In the genomic region with DNA sequence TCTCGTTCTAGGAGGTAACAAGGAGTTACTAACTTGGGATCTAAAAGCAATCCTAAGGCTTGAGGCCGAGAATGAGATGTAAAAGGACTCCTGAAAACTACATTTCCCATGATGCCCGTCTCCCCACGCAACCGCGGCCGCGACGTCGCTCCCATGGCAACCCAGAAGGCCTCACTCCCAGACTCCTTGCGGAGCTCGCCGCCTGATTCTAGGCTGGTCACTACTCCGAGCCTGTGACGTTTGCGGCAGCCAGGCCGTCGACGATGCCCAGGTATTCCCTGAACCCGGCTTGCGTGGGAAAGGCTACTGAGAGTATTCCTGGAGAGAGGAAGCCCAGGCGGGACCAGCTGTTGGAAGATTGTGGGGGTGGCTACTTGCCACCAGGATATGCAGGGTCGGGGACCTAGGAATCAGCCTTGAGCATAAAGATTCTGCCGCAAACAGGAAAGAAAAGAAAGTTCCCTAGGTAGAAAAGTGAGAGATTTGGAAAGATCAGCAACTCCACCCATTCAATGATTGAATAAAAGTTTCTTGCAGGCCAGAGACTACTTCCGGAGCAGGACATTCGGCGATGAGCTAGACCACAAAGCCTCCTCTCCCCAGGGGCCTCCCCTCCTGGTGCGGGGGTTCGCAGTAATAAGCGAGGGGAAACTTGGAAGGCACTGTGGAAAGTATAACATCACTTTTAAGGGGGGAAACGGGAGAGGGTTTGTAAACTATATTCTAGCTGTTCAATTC, we compare ENCODE assay signal across 1 cellular context.
TF ChIP-seq lines count a peak whose summit lies in the region.

A gene (plus strand): TSS at position 164 of the 738 bp plus-strand sequence. CDS start 100 bp downstream, at position 264.

TF ChIP-seq in HepG2, 621 proteins besides CTCF, POLR2A, EP300 and RAD21 (continued from another document and continues in another):
- TF ChIP-seq, protein P1, sequence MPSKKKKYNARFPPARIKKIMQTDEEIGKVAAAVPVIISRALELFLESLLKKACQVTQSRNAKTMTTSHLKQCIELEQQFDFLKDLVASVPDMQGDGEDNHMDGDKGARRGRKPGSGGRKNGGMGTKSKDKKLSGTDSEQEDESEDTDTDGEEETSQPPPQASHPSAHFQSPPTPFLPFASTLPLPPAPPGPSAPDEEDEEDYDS (CRISPR knock-in tag; IDR thresholded peaks at IDR 0.05): peak; percentile 47
- peak; percentile 90 for TF ChIP-seq SPEN (CRISPR knock-in tag; IDR thresholded peaks at IDR 0.05; ENCODE audit: low read depth)
- TF ChIP-seq HOXA3 (CRISPR knock-in tag; IDR thresholded peaks at IDR 0.05): peak; percentile 87
- no peak for TF ChIP-seq MAFK (conservative IDR thresholded peaks at IDR 0.05 in 1 of 2, IDR thresholded peaks at IDR 0.05 in 1 of 2; ENCODE audit: low read length in 2 of 2)
- TF ChIP-seq ZNF557 (CRISPR knock-in tag; IDR thresholded peaks at IDR 0.05): no peak
- TF ChIP-seq ZNF878 (CRISPR knock-in tag; IDR thresholded peaks at IDR 0.05): no peak
- TF ChIP-seq, protein P2, sequence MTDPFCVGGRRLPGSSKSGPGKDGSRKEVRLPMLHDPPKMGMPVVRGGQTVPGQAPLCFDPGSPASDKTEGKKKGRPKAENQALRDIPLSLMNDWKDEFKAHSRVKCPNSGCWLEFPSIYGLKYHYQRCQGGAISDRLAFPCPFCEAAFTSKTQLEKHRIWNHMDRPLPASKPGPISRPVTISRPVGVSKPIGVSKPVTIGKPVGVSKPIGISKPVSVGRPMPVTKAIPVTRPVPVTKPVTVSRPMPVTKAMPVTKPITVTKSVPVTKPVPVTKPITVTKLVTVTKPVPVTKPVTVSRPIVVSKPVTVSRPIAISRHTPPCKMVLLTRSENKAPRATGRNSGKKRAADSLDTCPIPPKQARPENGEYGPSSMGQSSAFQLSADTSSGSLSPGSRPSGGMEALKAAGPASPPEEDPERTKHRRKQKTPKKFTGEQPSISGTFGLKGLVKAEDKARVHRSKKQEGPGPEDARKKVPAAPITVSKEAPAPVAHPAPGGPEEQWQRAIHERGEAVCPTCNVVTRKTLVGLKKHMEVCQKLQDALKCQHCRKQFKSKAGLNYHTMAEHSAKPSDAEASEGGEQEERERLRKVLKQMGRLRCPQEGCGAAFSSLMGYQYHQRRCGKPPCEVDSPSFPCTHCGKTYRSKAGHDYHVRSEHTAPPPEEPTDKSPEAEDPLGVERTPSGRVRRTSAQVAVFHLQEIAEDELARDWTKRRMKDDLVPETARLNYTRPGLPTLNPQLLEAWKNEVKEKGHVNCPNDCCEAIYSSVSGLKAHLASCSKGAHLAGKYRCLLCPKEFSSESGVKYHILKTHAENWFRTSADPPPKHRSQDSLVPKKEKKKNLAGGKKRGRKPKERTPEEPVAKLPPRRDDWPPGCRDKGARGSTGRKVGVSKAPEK (CRISPR knock-in tag; IDR thresholded peaks at IDR 0.05; ENCODE audit: borderline replicate concordance): 0 out of 2 replicates have a peak, but pooled peaks have one; percentile 45
- no peak for TF ChIP-seq PHB2 (IDR thresholded peaks at IDR 0.05; ENCODE audit: partially characterized antibody)
- TF ChIP-seq, protein P3, sequence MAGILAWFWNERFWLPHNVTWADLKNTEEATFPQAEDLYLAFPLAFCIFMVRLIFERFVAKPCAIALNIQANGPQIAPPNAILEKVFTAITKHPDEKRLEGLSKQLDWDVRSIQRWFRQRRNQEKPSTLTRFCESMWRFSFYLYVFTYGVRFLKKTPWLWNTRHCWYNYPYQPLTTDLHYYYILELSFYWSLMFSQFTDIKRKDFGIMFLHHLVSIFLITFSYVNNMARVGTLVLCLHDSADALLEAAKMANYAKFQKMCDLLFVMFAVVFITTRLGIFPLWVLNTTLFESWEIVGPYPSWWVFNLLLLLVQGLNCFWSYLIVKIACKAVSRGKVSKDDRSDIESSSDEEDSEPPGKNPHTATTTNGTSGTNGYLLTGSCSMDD (CRISPR knock-in tag; IDR thresholded peaks at IDR 0.05): no peak
- 0 out of 2 replicates have a peak, but pooled peaks have one; percentile 25 for TF ChIP-seq JUND (CRISPR knock-in tag; IDR thresholded peaks at IDR 0.05)
- TF ChIP-seq ZNF501 (CRISPR knock-in tag; IDR thresholded peaks at IDR 0.05): peak; percentile 81
- no peak for TF ChIP-seq ZBTB3 (CRISPR knock-in tag; IDR thresholded peaks at IDR 0.05; ENCODE audit: borderline replicate concordance, low read depth)
- no peak for TF ChIP-seq CEBPB (IDR thresholded peaks at IDR 0.05; ENCODE audit: borderline replicate concordance, low read depth, low read length)
- TF ChIP-seq, protein P4, sequence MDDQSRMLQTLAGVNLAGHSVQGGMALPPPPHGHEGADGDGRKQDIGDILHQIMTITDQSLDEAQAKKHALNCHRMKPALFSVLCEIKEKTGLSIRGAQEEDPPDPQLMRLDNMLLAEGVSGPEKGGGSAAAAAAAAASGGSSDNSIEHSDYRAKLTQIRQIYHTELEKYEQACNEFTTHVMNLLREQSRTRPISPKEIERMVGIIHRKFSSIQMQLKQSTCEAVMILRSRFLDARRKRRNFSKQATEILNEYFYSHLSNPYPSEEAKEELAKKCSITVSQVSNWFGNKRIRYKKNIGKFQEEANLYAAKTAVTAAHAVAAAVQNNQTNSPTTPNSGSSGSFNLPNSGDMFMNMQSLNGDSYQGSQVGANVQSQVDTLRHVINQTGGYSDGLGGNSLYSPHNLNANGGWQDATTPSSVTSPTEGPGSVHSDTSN (CRISPR knock-in tag; IDR thresholded peaks at IDR 0.05; ENCODE audit: borderline replicate concordance): no peak
- TF ChIP-seq ZNF138 (CRISPR knock-in tag; IDR thresholded peaks at IDR 0.05; ENCODE audit: low read depth): no peak
- TF ChIP-seq MAF1 (CRISPR knock-in tag; IDR thresholded peaks at IDR 0.05; ENCODE audit: borderline replicate concordance): no peak
- peak; percentile 66 for TF ChIP-seq POLR2AphosphoS5 (IDR thresholded peaks at IDR 0.05; ENCODE audit: low read depth, low read length)
- no peak for TF ChIP-seq HNF4A (CRISPR knock-in tag; IDR thresholded peaks at IDR 0.05)
- TF ChIP-seq, protein P5, sequence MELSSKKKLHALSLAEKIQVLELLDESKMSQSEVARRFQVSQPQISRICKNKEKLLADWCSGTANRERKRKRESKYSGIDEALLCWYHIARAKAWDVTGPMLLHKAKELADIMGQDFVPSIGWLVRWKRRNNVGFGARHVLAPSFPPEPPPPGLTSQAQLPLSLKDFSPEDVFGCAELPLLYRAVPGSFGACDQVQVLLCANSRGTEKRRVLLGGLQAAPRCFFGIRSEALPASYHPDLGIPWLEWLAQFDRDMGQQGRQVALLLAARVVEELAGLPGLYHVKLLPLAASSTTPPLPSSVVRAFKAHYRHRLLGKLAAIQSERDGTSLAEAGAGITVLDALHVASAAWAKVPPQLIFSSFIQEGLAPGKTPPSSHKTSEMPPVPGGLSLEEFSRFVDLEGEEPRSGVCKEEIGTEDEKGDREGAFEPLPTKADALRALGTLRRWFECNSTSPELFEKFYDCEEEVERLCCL (CRISPR knock-in tag; IDR thresholded peaks at IDR 0.05; ENCODE audit: borderline replicate concordance): no peak
- TF ChIP-seq, protein P6, sequence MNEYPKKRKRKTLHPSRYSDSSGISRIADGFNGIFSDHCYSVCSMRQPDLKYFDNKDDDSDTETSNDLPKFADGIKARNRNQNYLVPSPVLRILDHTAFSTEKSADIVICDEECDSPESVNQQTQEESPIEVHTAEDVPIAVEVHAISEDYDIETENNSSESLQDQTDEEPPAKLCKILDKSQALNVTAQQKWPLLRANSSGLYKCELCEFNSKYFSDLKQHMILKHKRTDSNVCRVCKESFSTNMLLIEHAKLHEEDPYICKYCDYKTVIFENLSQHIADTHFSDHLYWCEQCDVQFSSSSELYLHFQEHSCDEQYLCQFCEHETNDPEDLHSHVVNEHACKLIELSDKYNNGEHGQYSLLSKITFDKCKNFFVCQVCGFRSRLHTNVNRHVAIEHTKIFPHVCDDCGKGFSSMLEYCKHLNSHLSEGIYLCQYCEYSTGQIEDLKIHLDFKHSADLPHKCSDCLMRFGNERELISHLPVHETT (CRISPR knock-in tag; conservative IDR thresholded peaks at IDR 0.05): no peak; the same call in 1 of the 2 replicates
- no peak for TF ChIP-seq ZNF652 (CRISPR knock-in tag; IDR thresholded peaks at IDR 0.05; ENCODE audit: borderline replicate concordance, low read depth)
- TF ChIP-seq GLI4 (CRISPR knock-in tag; IDR thresholded peaks at IDR 0.05; ENCODE audit: borderline replicate concordance): no peak
- 0 out of 2 replicates have a peak, but pooled peaks have one; percentile 58 for TF ChIP-seq MTF2 (CRISPR knock-in tag; IDR thresholded peaks at IDR 0.05; ENCODE audit: borderline replicate concordance)
- no peak for TF ChIP-seq ZNF234 (CRISPR knock-in tag; conservative IDR thresholded peaks at IDR 0.05)
- TF ChIP-seq, protein P7, sequence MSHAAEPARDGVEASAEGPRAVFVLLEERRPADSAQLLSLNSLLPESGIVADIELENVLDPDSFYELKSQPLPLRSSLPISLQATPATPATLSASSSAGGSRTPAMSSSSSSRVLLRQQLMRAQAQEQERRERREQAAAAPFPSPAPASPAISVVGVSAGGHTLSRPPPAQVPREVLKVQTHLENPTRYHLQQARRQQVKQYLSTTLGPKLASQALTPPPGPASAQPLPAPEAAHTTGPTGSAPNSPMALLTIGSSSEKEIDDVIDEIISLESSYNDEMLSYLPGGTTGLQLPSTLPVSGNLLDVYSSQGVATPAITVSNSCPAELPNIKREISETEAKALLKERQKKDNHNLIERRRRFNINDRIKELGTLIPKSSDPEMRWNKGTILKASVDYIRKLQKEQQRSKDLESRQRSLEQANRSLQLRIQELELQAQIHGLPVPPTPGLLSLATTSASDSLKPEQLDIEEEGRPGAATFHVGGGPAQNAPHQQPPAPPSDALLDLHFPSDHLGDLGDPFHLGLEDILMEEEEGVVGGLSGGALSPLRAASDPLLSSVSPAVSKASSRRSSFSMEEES (CRISPR knock-in tag; IDR thresholded peaks at IDR 0.05): no peak; the same call in 1 of the 2 replicates
- TF ChIP-seq MIXL1 (CRISPR knock-in tag; IDR thresholded peaks at IDR 0.05): no peak
- TF ChIP-seq ZIK1 (CRISPR knock-in tag; IDR thresholded peaks at IDR 0.05; ENCODE audit: borderline replicate concordance, low read depth): no peak
- no peak for TF ChIP-seq SMAD9 (CRISPR knock-in tag; IDR thresholded peaks at IDR 0.05)
- no peak for TF ChIP-seq KDM6A (CRISPR knock-in tag; IDR thresholded peaks at IDR 0.05; ENCODE audit: low read depth)
- peak; percentile 90 for TF ChIP-seq KAT8 (CRISPR knock-in tag; IDR thresholded peaks at IDR 0.05)
- TF ChIP-seq ZNF367 (CRISPR knock-in tag; IDR thresholded peaks at IDR 0.05; ENCODE audit: borderline replicate concordance): no peak
- TF ChIP-seq SUZ12 (IDR thresholded peaks at IDR 0.05; ENCODE audit: low read depth, low read length): peak; percentile 85
- TF ChIP-seq, protein P8, sequence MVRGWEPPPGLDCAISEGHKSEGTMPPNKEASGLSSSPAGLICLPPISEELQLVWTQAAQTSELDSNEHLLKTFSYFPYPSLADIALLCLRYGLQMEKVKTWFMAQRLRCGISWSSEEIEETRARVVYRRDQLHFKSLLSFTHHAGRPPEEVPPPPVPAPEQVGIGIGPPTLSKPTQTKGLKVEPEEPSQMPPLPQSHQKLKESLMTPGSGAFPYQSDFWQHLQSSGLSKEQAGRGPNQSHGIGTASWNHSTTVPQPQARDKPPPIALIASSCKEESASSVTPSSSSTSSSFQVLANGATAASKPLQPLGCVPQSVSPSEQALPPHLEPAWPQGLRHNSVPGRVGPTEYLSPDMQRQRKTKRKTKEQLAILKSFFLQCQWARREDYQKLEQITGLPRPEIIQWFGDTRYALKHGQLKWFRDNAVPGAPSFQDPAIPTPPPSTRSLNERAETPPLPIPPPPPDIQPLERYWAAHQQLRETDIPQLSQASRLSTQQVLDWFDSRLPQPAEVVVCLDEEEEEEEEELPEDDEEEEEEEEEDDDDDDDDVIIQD (CRISPR knock-in tag; IDR thresholded peaks at IDR 0.05; ENCODE audit: low read depth): no peak
- TF ChIP-seq CENPT (CRISPR knock-in tag; IDR thresholded peaks at IDR 0.05; ENCODE audit: low read depth): no peak
- TF ChIP-seq, protein P9, sequence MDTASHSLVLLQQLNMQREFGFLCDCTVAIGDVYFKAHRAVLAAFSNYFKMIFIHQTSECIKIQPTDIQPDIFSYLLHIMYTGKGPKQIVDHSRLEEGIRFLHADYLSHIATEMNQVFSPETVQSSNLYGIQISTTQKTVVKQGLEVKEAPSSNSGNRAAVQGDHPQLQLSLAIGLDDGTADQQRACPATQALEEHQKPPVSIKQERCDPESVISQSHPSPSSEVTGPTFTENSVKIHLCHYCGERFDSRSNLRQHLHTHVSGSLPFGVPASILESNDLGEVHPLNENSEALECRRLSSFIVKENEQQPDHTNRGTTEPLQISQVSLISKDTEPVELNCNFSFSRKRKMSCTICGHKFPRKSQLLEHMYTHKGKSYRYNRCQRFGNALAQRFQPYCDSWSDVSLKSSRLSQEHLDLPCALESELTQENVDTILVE (CRISPR knock-in tag; IDR thresholded peaks at IDR 0.05): peak; percentile 65; the same call in 1 of the 2 replicates
- TF ChIP-seq, protein P10, sequence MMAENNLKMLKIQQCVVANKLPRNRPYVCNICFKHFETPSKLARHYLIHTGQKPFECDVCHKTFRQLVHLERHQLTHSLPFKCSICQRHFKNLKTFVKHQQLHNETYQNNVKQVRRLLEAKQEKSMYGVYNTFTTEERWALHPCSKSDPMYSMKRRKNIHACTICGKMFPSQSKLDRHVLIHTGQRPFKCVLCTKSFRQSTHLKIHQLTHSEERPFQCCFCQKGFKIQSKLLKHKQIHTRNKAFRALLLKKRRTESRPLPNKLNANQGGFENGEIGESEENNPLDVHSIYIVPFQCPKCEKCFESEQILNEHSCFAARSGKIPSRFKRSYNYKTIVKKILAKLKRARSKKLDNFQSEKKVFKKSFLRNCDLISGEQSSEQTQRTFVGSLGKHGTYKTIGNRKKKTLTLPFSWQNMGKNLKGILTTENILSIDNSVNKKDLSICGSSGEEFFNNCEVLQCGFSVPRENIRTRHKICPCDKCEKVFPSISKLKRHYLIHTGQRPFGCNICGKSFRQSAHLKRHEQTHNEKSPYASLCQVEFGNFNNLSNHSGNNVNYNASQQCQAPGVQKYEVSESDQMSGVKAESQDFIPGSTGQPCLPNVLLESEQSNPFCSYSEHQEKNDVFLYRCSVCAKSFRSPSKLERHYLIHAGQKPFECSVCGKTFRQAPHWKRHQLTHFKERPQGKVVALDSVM (CRISPR knock-in tag; IDR thresholded peaks at IDR 0.05): peak; percentile 79; the same call in 1 of the 2 replicates
- no peak for TF ChIP-seq ZNF607 (CRISPR knock-in tag; IDR thresholded peaks at IDR 0.05; ENCODE audit: borderline replicate concordance)
- TF ChIP-seq, protein P11, sequence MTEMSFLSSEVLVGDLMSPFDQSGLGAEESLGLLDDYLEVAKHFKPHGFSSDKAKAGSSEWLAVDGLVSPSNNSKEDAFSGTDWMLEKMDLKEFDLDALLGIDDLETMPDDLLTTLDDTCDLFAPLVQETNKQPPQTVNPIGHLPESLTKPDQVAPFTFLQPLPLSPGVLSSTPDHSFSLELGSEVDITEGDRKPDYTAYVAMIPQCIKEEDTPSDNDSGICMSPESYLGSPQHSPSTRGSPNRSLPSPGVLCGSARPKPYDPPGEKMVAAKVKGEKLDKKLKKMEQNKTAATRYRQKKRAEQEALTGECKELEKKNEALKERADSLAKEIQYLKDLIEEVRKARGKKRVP (CRISPR knock-in tag; IDR thresholded peaks at IDR 0.05): peak in 1 of 2 experiments; percentile 93; a peak in 2 of 4 replicates
- TF ChIP-seq, protein P12, sequence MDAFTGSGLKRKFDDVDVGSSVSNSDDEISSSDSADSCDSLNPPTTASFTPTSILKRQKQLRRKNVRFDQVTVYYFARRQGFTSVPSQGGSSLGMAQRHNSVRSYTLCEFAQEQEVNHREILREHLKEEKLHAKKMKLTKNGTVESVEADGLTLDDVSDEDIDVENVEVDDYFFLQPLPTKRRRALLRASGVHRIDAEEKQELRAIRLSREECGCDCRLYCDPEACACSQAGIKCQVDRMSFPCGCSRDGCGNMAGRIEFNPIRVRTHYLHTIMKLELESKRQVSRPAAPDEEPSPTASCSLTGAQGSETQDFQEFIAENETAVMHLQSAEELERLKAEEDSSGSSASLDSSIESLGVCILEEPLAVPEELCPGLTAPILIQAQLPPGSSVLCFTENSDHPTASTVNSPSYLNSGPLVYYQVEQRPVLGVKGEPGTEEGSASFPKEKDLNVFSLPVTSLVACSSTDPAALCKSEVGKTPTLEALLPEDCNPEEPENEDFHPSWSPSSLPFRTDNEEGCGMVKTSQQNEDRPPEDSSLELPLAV (CRISPR knock-in tag; conservative IDR thresholded peaks at IDR 0.05; ENCODE audit: low read depth): no peak
